23 cellular contexts compared by ENCODE assay signal in genomic region chr2:121282800-121283382, GRCh38. TPM values are rescaled to one million over a fixed set of nuclear protein-coding genes. Genes with fewer than 3 reads are reported as not detected.
DNase-seq lines count a peak whose midpoint lies in the region; ATAC-seq, FAIRE-seq and TF ChIP-seq lines count a peak whose summit lies in the region.
"Had no signal": no experiment of that assay in that cellular context is flagged by ENCODE, and none has a peak within 500 bp of the region (broad histone marks: within the 10 kb centered on the region; RNA-seq: fewer than 3 reads in every experiment).

No MANE protein-coding gene starts in this region.

- FAIRE-seq in bronchial epithelial cell (lab: Jason Lieb, UNC): no peak

- H3K9me3 ChIP-seq in right lobe of liver (no peaks in the 10 kb centered on the region), transverse colon (no peaks in the 10 kb centered on the region)
- H3K9me3 ChIP-seq: esophagus muscularis mucosa, heart right ventricle, MG63, testis had no signal

- TF ChIP-seq EP300 in transverse colon (IDR thresholded peaks at IDR 0.05; ENCODE audit: low read depth): no peak

- DNase-seq in DMS53 (lab: John Stamatoyannopoulos, UW) (peak; percentile 50), DMS53 treated with DMSO at 0.1 percent for 48 hours (lab: John Stamatoyannopoulos, UW; ENCODE audit: unreplicated experiment) (no peak), bronchial epithelial cell (ENCODE audit: low read depth) (no peak), right lobe of liver (peak in 2 of 3 donors; percentile 35 to 62), transverse colon (peak; percentile 74), NCI-H2107 treated with DMSO at 0.1 percent for 48 hours (lab: John Stamatoyannopoulos, UW; ENCODE audit: unreplicated experiment) (no peak), posterior vena cava (ENCODE audit: low spot score) (no peak)
- DNase-seq: 8988T; activated CD8-positive, alpha-beta T cell treated with anti-CD3 and anti-CD28 coated beads, Interleukin-2, amount 10 ng/mL, durations not matched to agents 7 days and 5 days; C1 segment of cervical spinal cord; DND-41; heart right ventricle; kidney glomerular epithelial cell; natural killer cell; NCI-H187; NCI-H748 treated with DMSO at 0.1 percent for 48 hours; retina; stimulated activated CD4-positive, alpha-beta T cell treated with anti-CD3 and anti-CD28 coated beads, Interleukin-1b, Interleukin-23, amount 100 ng/mL, for 48 hours; testis had no signal

- H3K27me3 ChIP-seq in bronchial epithelial cell (ENCODE audit: control insufficient read depth, insufficient read depth, low read length): no peaks in the 10 kb centered on the region
- H3K27me3 ChIP-seq in right lobe of liver: no peaks in the 10 kb centered on the region
- H3K27me3 ChIP-seq in transverse colon: peaks cover 34% of the 10 kb centered on the region
- H3K27me3 ChIP-seq: MG63, testis had no signal

- H3K36me3 ChIP-seq in bronchial epithelial cell (ENCODE audit: control insufficient read depth, insufficient read depth, low read length) (peaks cover 9% of the 10 kb centered on the region), right lobe of liver (no peaks in the 10 kb centered on the region), transverse colon (no peaks in the 10 kb centered on the region)
- H3K36me3 ChIP-seq: esophagus muscularis mucosa, heart right ventricle, MG63 had no signal

- intact Hi-C loops in right lobe of liver (cut with DNase I): no loop called here
- intact Hi-C loops in transverse colon (cut with DNase I; ENCODE audit: low total_unique reads): no loop called here
- intact Hi-C loops in posterior vena cava (cut with DNase I): no loop called here

- H3K4me1 ChIP-seq in right lobe of liver (peaks cover 0 to 45% (median 7%) of the 10 kb centered on the region in 4 donors), transverse colon (peaks cover 0 to 35% (median 15%) of the 10 kb centered on the region in 4 donors)

- WGBS in right lobe of liver (ENCODE audit: insufficient coverage, low coverage, low lambda C conversion rate, missing lambda C conversion rate): 23% methylated on average over 13 of the region's 13 CpGs
- WGBS in transverse colon (ENCODE audit: low coverage in 1 of 2), 2 donors: 34 to 56% methylated on average over 4 to 13 of the region's 13 CpGs

- ATAC-seq in right lobe of liver (peak; percentile 53 to 73 (median 60)), HG03378 (IDR thresholded peaks at IDR 0.05; ENCODE audit: unreplicated experiment) (no peak)
- ATAC-seq: activated CD8-positive, alpha-beta T cell treated with anti-CD3 and anti-CD28 coated beads, Interleukin-2, amount 10 ng/mL, durations not matched to agents 7 days and 5 days; activated T-helper 17 cell treated with anti-CD3 and anti-CD28 coated beads, Interleukin-2, amount 50 U/mL, for 72 hours; heart right ventricle; natural killer cell had no signal

- H3K4me3 ChIP-seq in bronchial epithelial cell (ENCODE audit: low read depth, low read length) (peak overlapping the region; percentile 62), right lobe of liver (no peak overlapping the region), transverse colon (peak overlapping the region in 3 of 4 donors; percentile 71 to 80 (median 73))
- H3K4me3 ChIP-seq: heart right ventricle, MG63, testis had no signal

- TF ChIP-seq POLR2A in right lobe of liver (IDR thresholded peaks at IDR 0.05) (no peak), transverse colon (IDR thresholded peaks at IDR 0.05) (peak; percentile 56)

- H3K27ac ChIP-seq in right lobe of liver: no peak overlapping the region
- H3K27ac ChIP-seq in transverse colon: peak overlapping the region; percentile 88 to 96 (median 93)
- H3K27ac ChIP-seq: esophagus muscularis mucosa, heart right ventricle, testis had no signal

- TF ChIP-seq CTCF in bronchial epithelial cell (IDR thresholded peaks at IDR 0.05; ENCODE audit: insufficient read depth, low read length, severe bottlenecking) (no peak), right lobe of liver (IDR thresholded peaks at IDR 0.05) (no peak), transverse colon (IDR thresholded peaks at IDR 0.05) (peak in 1 of 5 experiments; percentile 9)

- in situ Hi-C loops in transverse colon (cut with MboI; ENCODE audit: low pct_ligation_motif_present in 1 of 4, low pct_unique_long_range_greater_than_20kb in 1 of 4, low sequenced_read_pairs in 3 of 4): no loop called here

RNA-seq across cellular contexts. Expression of gene TFCP2L1, which starts 2.1 kb away (rescaled TPM):
- total RNA-seq in bronchial epithelial cell (5.5 and 10.6 TPM in 2 replicates), right lobe of liver (1 to 10 TPM in 1 of 6 experiments, under 1 TPM in 5; 0.26 to 1.7 (median 0.34) TPM), transverse colon (100 to 1,000 TPM in 3 of 4 donors, 10 to 100 TPM in 1; 52.7 to 167 (median 146) TPM), posterior vena cava (1 to 10 TPM in 1 of 2 donors, under 1 TPM in 1; 0.29 to 2.3 TPM)

Comparison
In these comparisons a context has a peak if more than half of its experiments do, and no peak if none do; other contexts are left out.
1. DNase-seq: peak in DMS53 (single experiment), right lobe of liver (2 of 3) and transverse colon (single experiment); none in DMS53 treated with DMSO at 0.1 percent for 48 hours (single experiment), bronchial epithelial cell (single experiment), NCI-H2107 treated with DMSO at 0.1 percent for 48 hours (single experiment) and posterior vena cava (single experiment).
2. H3K4me3 ChIP-seq: peak in bronchial epithelial cell (single experiment) and transverse colon (3 of 4); none in right lobe of liver (0 of 3).
3. H3K27ac ChIP-seq: peak in transverse colon (4 of 4); none in right lobe of liver (0 of 3).